Comparison of ENCODE assay signal across 9 cellular contexts in genomic region chr3:167876603-167877325, GRCh38.
DNase-seq lines count a peak whose midpoint lies in the region; ATAC-seq and TF ChIP-seq lines count a peak whose summit lies in the region.
"Had no signal": no experiment of that assay in that cellular context is flagged by ENCODE, and none has a peak within 500 bp of the region (broad histone marks: within the 10 kb centered on the region; RNA-seq: fewer than 3 reads in every experiment).

No MANE protein-coding gene starts in this region.

- no peak overlapping the region for H3K4me3 ChIP-seq in Panc1 (ENCODE audit: low read depth in 2 of 2, low read length in 2 of 2)
- no peak overlapping the region for H3K4me3 ChIP-seq in esophagus squamous epithelium
- H3K4me3 ChIP-seq in osteoblast (ENCODE audit: insufficient read depth, low read length), result no peak overlapping the region

- TF ChIP-seq CTCF in Panc1 (IDR thresholded peaks at IDR 0.05) (no peak), esophagus squamous epithelium (IDR thresholded peaks at IDR 0.05) (no peak), osteoblast (IDR thresholded peaks at IDR 0.05; ENCODE audit: extremely low read depth, low read depth, low read length) (no peak)

- H3K27me3 ChIP-seq in Panc1 (ENCODE audit: control insufficient read depth, insufficient read depth, low read length) (no peaks in the 10 kb centered on the region), esophagus squamous epithelium (no peaks in the 10 kb centered on the region), osteoblast (ENCODE audit: insufficient read depth, low read length) (no peaks in the 10 kb centered on the region)

- DNase-seq in EH (ENCODE audit: low read depth) (peak; percentile 61), Panc1 (ENCODE audit: low read depth, low spot score) (no peak), esophagus squamous epithelium (lab: John Stamatoyannopoulos, UW) (no peak), osteoblast (ENCODE audit: insufficient read length, low spot score, missing footprints) (no peak), cerebellum (ENCODE audit: low spot score) (no peak), NCI-H345 (lab: John Stamatoyannopoulos, UW) (no peak)

- H3K79me2 ChIP-seq in osteoblast (ENCODE audit: insufficient read depth, low read length), result no peaks in the 10 kb centered on the region

- H3K4me1 ChIP-seq in Panc1 (ENCODE audit: control insufficient read depth, insufficient read depth, low read length), result no peaks in the 10 kb centered on the region
- H3K4me1 ChIP-seq in esophagus squamous epithelium, result peaks cover 0 to 26% (median 4%) of the 10 kb centered on the region in 3 donors
- peaks cover 4% of the 10 kb centered on the region for H3K4me1 ChIP-seq in osteoblast (ENCODE audit: insufficient read depth, low read length)

- POLR2A ChIA-PET in Panc1 (lab: Charles Lee), result no interaction called here

- H3K36me3 ChIP-seq in Panc1 (ENCODE audit: control insufficient read depth, insufficient read depth, low read length), result no peaks in the 10 kb centered on the region
- H3K36me3 ChIP-seq in esophagus squamous epithelium, result no peaks in the 10 kb centered on the region
- H3K36me3 ChIP-seq in osteoblast (ENCODE audit: insufficient read depth, low read length), result no peaks in the 10 kb centered on the region

- peak; percentile 63; the same call in 1 of the 2 replicates for ATAC-seq in Panc1
- no peak for ATAC-seq in HG03342 (IDR thresholded peaks at IDR 0.05; ENCODE audit: unreplicated experiment)
- ATAC-seq in GM18909 (IDR thresholded peaks at IDR 0.05; ENCODE audit: poor library complexity, unreplicated experiment), result no peak

- WGBS in esophagus squamous epithelium, 2 donors, result 8 to 19% methylated on average over 4 of the region's 4 CpGs

- H2AFZ ChIP-seq in osteoblast (ENCODE audit: low read length), result peak overlapping the region; percentile 37

- H3K27ac ChIP-seq in Panc1 (ENCODE audit: low read length) (no peak overlapping the region), esophagus squamous epithelium (peak overlapping the region in 3 of 4 donors; percentile 53 to 54 (median 53)), osteoblast (ENCODE audit: low read depth, low read length) (no peak overlapping the region)
- H3K27ac ChIP-seq: KMS-11 had no signal

- no peak for TF ChIP-seq POLR2A in esophagus squamous epithelium (IDR thresholded peaks at IDR 0.05)

- no peaks in the 10 kb centered on the region for H3K9me3 ChIP-seq in Panc1 (ENCODE audit: control insufficient read depth, insufficient read depth, low read depth, low read length)
- no peaks in the 10 kb centered on the region for H3K9me3 ChIP-seq in esophagus squamous epithelium
- H3K9me3 ChIP-seq in osteoblast (ENCODE audit: low read depth, low read length), result no peaks in the 10 kb centered on the region

- peak overlapping the region; percentile 24 for H3K4me2 ChIP-seq in osteoblast (ENCODE audit: insufficient read depth, low read length)
- H3K4me2 ChIP-seq: KMS-11 had no signal

- in situ Hi-C loops in Panc1 (cut with HindIII; ENCODE audit: low pct_unique_long_range_greater_than_20kb, low sequenced_read_pairs), result no loop called here

- CTCF ChIA-PET in Panc1 (lab: Charles Lee), result interaction anchor here (0.6 kb wide), 1 partner anchor 35 kb away, joined by 3 read pairs; no protein-coding TSS in a partner anchor

- intact Hi-C loops in Panc1 (cut with micrococcal nuclease; ENCODE audit: unreplicated experiment) (no loop called here), esophagus squamous epithelium (cut with DNase I) (no loop called here)

- no peaks in the 10 kb centered on the region for H4K20me1 ChIP-seq in osteoblast (ENCODE audit: insufficient read depth, low read length)

- BruUV-seq in Panc1 (replicated peaks; lab: Mats Ljungman, UMichigan), result no TSS peak

Comparison
In these comparisons a context has a peak if more than half of its experiments do, and no peak if none do; other contexts are left out.
1. H3K27ac ChIP-seq: peak in esophagus squamous epithelium (3 of 4); none in Panc1 (single experiment) and osteoblast (single experiment).